Comparison of ENCODE assay signal across 8 cellular contexts in the genomic region with DNA sequence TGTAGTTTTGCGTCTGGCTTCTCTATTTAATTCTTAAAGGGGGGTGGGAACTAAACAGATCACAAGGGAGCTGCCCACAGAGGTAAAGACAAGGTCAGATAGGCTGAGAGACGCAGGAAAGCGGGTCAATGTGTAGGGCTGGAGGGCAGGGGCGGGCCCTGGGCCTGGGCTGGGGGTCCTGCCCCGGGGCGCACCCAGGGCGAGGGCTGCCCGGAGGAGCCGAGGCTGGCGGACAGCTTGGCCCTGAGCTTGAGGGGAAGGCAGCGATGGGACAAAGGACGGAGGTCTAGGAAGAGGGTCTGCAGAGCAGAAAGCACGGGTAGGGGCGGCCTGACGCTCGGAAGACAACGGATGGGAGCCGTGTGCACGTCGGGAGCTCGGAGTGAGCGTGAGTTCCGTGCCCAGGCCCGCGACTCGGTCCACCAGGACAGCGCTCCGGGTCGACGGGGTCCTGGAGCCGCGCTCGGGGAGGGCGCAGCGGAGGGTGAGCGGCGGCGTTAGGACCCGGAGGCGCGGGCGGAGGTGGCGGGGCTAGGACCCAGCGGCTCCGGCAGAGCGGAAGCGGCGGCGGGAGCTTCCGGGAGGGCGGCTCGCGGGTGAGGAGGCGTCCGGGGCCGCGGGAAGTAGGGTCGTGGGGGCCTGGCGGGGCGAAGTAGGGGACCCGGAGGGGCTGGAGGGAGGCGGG. TPM values are rescaled to one million over a fixed set of nuclear protein-coding genes. Genes with fewer than 3 reads are reported as not detected.
DNase-seq lines count a peak whose midpoint lies in the region; ATAC-seq and TF ChIP-seq lines count a peak whose summit lies in the region.
"Not testable (repeated sequence)": the region's sequence is repeated elsewhere in the genome, so short reads cannot be mapped to it uniquely, and the experiment has no call there.

No MANE protein-coding gene starts in this region.

- peak overlapping the region; percentile 93 for H2BK120ac ChIP-seq in mesenchymal stem cell (ENCODE audit: low read depth, low read length)

- peak overlapping the region; percentile 82 for H3K4me3 Mint-ChIP-seq in activated CD4-positive, alpha-beta T cell treated with anti-CD3 and anti-CD28 coated beads for 36 hours

- H3K4me2 ChIP-seq in Karpas-422 (ENCODE audit: low read depth, low read length, poor library complexity, severe bottlenecking) (peak overlapping the region; percentile 58), mesenchymal stem cell (ENCODE audit: low read length, poor library complexity, severe bottlenecking) (peak overlapping the region; percentile 88), smooth muscle cell (peak overlapping the region; percentile 91)

- not testable (repeated sequence) for H3K79me2 ChIP-seq in Karpas-422 (ENCODE audit: low read length)
- H3K79me2 ChIP-seq in smooth muscle cell (ENCODE audit: low read depth), result peaks cover 16% of the 10 kb centered on the region

- not testable (repeated sequence) for H3K9me2 ChIP-seq in Karpas-422 (replicated peaks; ENCODE audit: insufficient read depth, low read length)

- H3K4me1 ChIP-seq in ES-I3 (ENCODE audit: insufficient read depth, low read length); Karpas-422 (ENCODE audit: low read length); mesenchymal stem cell (ENCODE audit: control insufficient read depth, insufficient read depth, low read depth, low read length); thymus (ENCODE audit: control insufficient read depth, insufficient read depth, low read length): not testable (repeated sequence)
- peaks cover 0 to 13% of the 10 kb centered on the region in 2 donors for H3K4me1 ChIP-seq in ascending aorta
- peaks cover 16% of the 10 kb centered on the region for H3K4me1 ChIP-seq in smooth muscle cell (ENCODE audit: low read depth)

- H3K9me3 Mint-ChIP-seq in activated CD4-positive, alpha-beta T cell treated with anti-CD3 and anti-CD28 coated beads for 36 hours (ENCODE audit: low read depth), result not testable (repeated sequence)

- H3K36me3 Mint-ChIP-seq in activated CD4-positive, alpha-beta T cell treated with anti-CD3 and anti-CD28 coated beads for 36 hours (ENCODE audit: low read depth), result not testable (repeated sequence)

- H2AK5ac ChIP-seq in mesenchymal stem cell (ENCODE audit: low read length, severe bottlenecking), result not testable (repeated sequence)

- H4K91ac ChIP-seq in mesenchymal stem cell (ENCODE audit: low read length), result peak overlapping the region; percentile 97

- peak overlapping the region in 1 of 2 experiments; percentile 86 for H2BK12ac ChIP-seq in mesenchymal stem cell (ENCODE audit: low read length in 2 of 2)

- H2BK5ac ChIP-seq in mesenchymal stem cell (ENCODE audit: low read depth, low read length, poor library complexity, severe bottlenecking), result not testable (repeated sequence)

- WGBS in mesenchymal stem cell, result 2% methylated on average over 22 of the region's 62 CpGs
- WGBS in smooth muscle cell (ENCODE audit: low lambda C conversion rate), result 1% methylated on average over 43 of the region's 62 CpGs
- 1% methylated on average over 57 of the region's 62 CpGs for WGBS in thymus

- H3K23ac ChIP-seq in mesenchymal stem cell (ENCODE audit: low read length in 2 of 2), result peak overlapping the region in 1 of 2 experiments; percentile 20

- H3K18ac ChIP-seq in mesenchymal stem cell (ENCODE audit: low read depth in 1 of 2, low read length in 2 of 2), result peak overlapping the region; percentile 55 to 90

- peaks cover 21% of the 10 kb centered on the region for H3K4me1 Mint-ChIP-seq in activated CD4-positive, alpha-beta T cell treated with anti-CD3 and anti-CD28 coated beads for 36 hours

- peak overlapping the region; percentile 74 for H3K9ac ChIP-seq in ES-I3 (ENCODE audit: low read depth, low read length)
- peak overlapping the region; percentile 80 for H3K9ac ChIP-seq in Karpas-422 (ENCODE audit: low read length)
- H3K9ac ChIP-seq in mesenchymal stem cell (ENCODE audit: low read length), result peak overlapping the region; percentile 86
- H3K9ac ChIP-seq in smooth muscle cell (ENCODE audit: low read depth), result peak overlapping the region; percentile 87

- peak overlapping the region; percentile 98 for H4K8ac ChIP-seq in mesenchymal stem cell (ENCODE audit: low read length)

- H3K36me3 ChIP-seq in ES-I3 (ENCODE audit: insufficient read depth, low read length); Karpas-422 (ENCODE audit: insufficient read depth, low read length); ascending aorta; mesenchymal stem cell (ENCODE audit: control insufficient read depth in 1 of 2, insufficient read depth in 2 of 2, low read depth in 1 of 2, low read length in 2 of 2); smooth muscle cell (ENCODE audit: low read depth); thymus (ENCODE audit: control insufficient read depth, insufficient read depth): not testable (repeated sequence)

- CTCF ChIA-PET in activated CD4-positive, alpha-beta T cell treated with anti-CD3 and anti-CD28 coated beads for 36 hours (lab: Charles Lee), result not testable (repeated sequence)

- not testable (repeated sequence) for ATAC-seq in activated CD4-positive, alpha-beta T cell treated with anti-CD3 and anti-CD28 coated beads for 36 hours

- intact Hi-C loops in activated CD4-positive, alpha-beta T cell treated with anti-CD3 and anti-CD28 coated beads for 36 hours (cut with DNase I, micrococcal nuclease); ascending aorta (cut with DNase I): not testable (repeated sequence)

- H3K4me3 ChIP-seq in Karpas-422 (ENCODE audit: low read length) (peak overlapping the region; percentile 64), ascending aorta (peak overlapping the region; percentile 74 to 100), fibroblast of villous mesenchyme (ENCODE audit: low read depth, low read length) (peak overlapping the region; percentile 56), mesenchymal stem cell (ENCODE audit: insufficient read depth in 1 of 2, low read depth in 1 of 2, low read length in 2 of 2) (peak overlapping the region; percentile 63 to 84), smooth muscle cell (peak overlapping the region; percentile 81), thymus (ENCODE audit: low read length) (peak overlapping the region; percentile 60)

- H3K27ac Mint-ChIP-seq in activated CD4-positive, alpha-beta T cell treated with anti-CD3 and anti-CD28 coated beads for 36 hours, result peak overlapping the region; percentile 92

- not testable (repeated sequence) for TF ChIP-seq CTCF in ascending aorta (IDR thresholded peaks at IDR 0.05); fibroblast of villous mesenchyme (IDR thresholded peaks at IDR 0.05; ENCODE audit: insufficient read depth, low read depth, low read length); smooth muscle cell (IDR thresholded peaks at IDR 0.05; ENCODE audit: borderline replicate concordance, insufficient read depth, poor library complexity, severe bottlenecking)

- peak overlapping the region; percentile 69 to 84 for H3K4ac ChIP-seq in mesenchymal stem cell (ENCODE audit: low read depth in 1 of 2, low read length in 2 of 2)

- H3F3A ChIP-seq in smooth muscle cell (ENCODE audit: low read depth), result not testable (repeated sequence)

- H3K27me3 ChIP-seq in Karpas-422 (ENCODE audit: low read length); ascending aorta; mesenchymal stem cell (ENCODE audit: control insufficient read depth in 1 of 2, insufficient read depth in 1 of 2, low read length in 2 of 2); smooth muscle cell (ENCODE audit: low read depth); thymus (ENCODE audit: control insufficient read depth, insufficient read depth): not testable (repeated sequence)

- POLR2A ChIA-PET in activated CD4-positive, alpha-beta T cell treated with anti-CD3 and anti-CD28 coated beads for 36 hours (lab: Charles Lee), result not testable (repeated sequence)

- H2BK15ac ChIP-seq in mesenchymal stem cell (ENCODE audit: low read depth, poor library complexity, severe bottlenecking), result peak overlapping the region; percentile 92

- peak; percentile 92 for DNase-seq in Karpas-422
- DNase-seq in activated CD4-positive, alpha-beta T cell treated with anti-CD3 and anti-CD28 coated beads for 36 hours, result peak; percentile 90
- DNase-seq in ascending aorta (ENCODE audit: low spot score in 2 of 2), result peak in 1 of 2 donors; percentile 88
- DNase-seq in fibroblast of villous mesenchyme (ENCODE audit: low read depth), result peak; percentile 72
- DNase-seq in mesenchymal stem cell, result peak; percentile 71
- DNase-seq in smooth muscle cell (lab: John Stamatoyannopoulos, UW; ENCODE audit: unreplicated experiment), result not testable (repeated sequence)

- not testable (repeated sequence) for H3K27me3 Mint-ChIP-seq in activated CD4-positive, alpha-beta T cell treated with anti-CD3 and anti-CD28 coated beads for 36 hours

- not testable (repeated sequence) for H4K20me1 ChIP-seq in Karpas-422 (ENCODE audit: insufficient read depth, low read depth, low read length); smooth muscle cell (ENCODE audit: low read depth)

- not testable (repeated sequence) for H3K27ac ChIP-seq in Karpas-422 (ENCODE audit: low read length); mesenchymal stem cell (ENCODE audit: low read length, poor library complexity, severe bottlenecking)
- H3K27ac ChIP-seq in ascending aorta, result peak overlapping the region; percentile 56 to 66
- H3K27ac ChIP-seq in smooth muscle cell (ENCODE audit: low read depth), result peak overlapping the region; percentile 85
- peak overlapping the region; percentile 82 for H3K27ac ChIP-seq in thymus (ENCODE audit: low read depth)

- H3K79me1 ChIP-seq in mesenchymal stem cell (replicated peaks; ENCODE audit: low read length, poor library complexity, severe bottlenecking), result not testable (repeated sequence)

- peak overlapping the region; percentile 99 for H2AFZ ChIP-seq in Karpas-422 (ENCODE audit: low read length)
- peak overlapping the region; percentile 97 for H2AFZ ChIP-seq in mesenchymal stem cell (ENCODE audit: low read depth, low read length)
- peak overlapping the region; percentile 94 for H2AFZ ChIP-seq in smooth muscle cell (ENCODE audit: low read depth)

- H3K14ac ChIP-seq in mesenchymal stem cell (ENCODE audit: low read length in 2 of 2), result peak overlapping the region in 1 of 2 experiments; percentile 99

- H3K9me3 ChIP-seq in ES-I3 (ENCODE audit: control insufficient read depth, insufficient read depth, low read length); Karpas-422 (ENCODE audit: low read length); ascending aorta; mesenchymal stem cell (ENCODE audit: control insufficient read depth, low read length); smooth muscle cell (replicated peaks; ENCODE audit: low read depth); thymus (ENCODE audit: control insufficient read depth): not testable (repeated sequence)

RNA-seq across cellular contexts. Expression of a gene that starts 43.4 kb away (rescaled TPM):
- 17.5 and 38.5 TPM in 2 replicates for total RNA-seq in Karpas-422 (2014; rRNA removed; shearing (Covaris generic); ENCODE audit: low replicate concordance)
- total RNA-seq in activated CD4-positive, alpha-beta T cell treated with anti-CD3 and anti-CD28 coated beads for 36 hours, result 10 to 100 TPM; 12.3 to 16.0 TPM
- total RNA-seq in ascending aorta, result 5.5 TPM
- 7.8 and 8.1 TPM in 2 replicates for total RNA-seq in fibroblast of villous mesenchyme
- polyA plus RNA-seq in mesenchymal stem cell (2013, experiment 1 of 2), result 8.4 TPM
- 7.7 TPM for polyA plus RNA-seq in mesenchymal stem cell (2013, experiment 2 of 2)
- total RNA-seq in smooth muscle cell, result 11.3 and 13.5 TPM in 2 replicates
- polyA plus RNA-seq in smooth muscle cell, result 10.9 and 11.8 TPM in 2 replicates
- 18.3 TPM for polyA plus RNA-seq in thymus
